In genomic region chr21:35050348-35051286, GRCh38 we compare ENCODE assay signal across 8 cellular contexts. TPM values are rescaled to one million over a fixed set of nuclear protein-coding genes. Genes with fewer than 3 reads are reported as not detected.
DNase-seq lines count a peak whose midpoint lies in the region; ATAC-seq lines count a peak whose summit lies in the region.

No MANE protein-coding gene starts in this region.

- peak overlapping the region; percentile 95 to 100 (median 99) for H3K27ac Mint-ChIP-seq in immature natural killer cell

- H3K27me3 Mint-ChIP-seq in immature natural killer cell (ENCODE audit: low read depth in 3 of 3), result peaks cover 28 to 50% (median 48%) of the 10 kb centered on the region in 3 donors

- H3K27me3 ChIP-seq in ACC112 (ENCODE audit: insufficient read depth, low read length), result no peaks in the 10 kb centered on the region

- peak overlapping the region; percentile 76 for H3K27ac ChIP-seq in ACC112 (ENCODE audit: low read depth, low read length)

- H3K4me3 ChIP-seq in ACC112 (ENCODE audit: low read depth, low read length), result no peak overlapping the region

- H3K4me1 ChIP-seq in ACC112 (ENCODE audit: control insufficient read depth, insufficient read depth, low read length, unreplicated experiment), result peaks cover 47% of the 10 kb centered on the region

- peaks cover 0 to 6% (median 2%) of the 10 kb centered on the region in 6 donors for H3K9me3 Mint-ChIP-seq in immature natural killer cell

- no peaks in the 10 kb centered on the region for H3K79me2 ChIP-seq in ACC112 (ENCODE audit: control insufficient read depth, insufficient read depth, low read length, unreplicated experiment)

- H2AFZ ChIP-seq in ACC112 (ENCODE audit: low read length, unreplicated experiment), result peak overlapping the region; percentile 28

- H3K4me1 Mint-ChIP-seq in immature natural killer cell, result peaks cover 61 to 70% of the 10 kb centered on the region in 2 donors

- peaks cover 0 to 13% (median 4%) of the 10 kb centered on the region in 3 donors for H3K36me3 Mint-ChIP-seq in immature natural killer cell

- ATAC-seq in GM18868 (IDR thresholded peaks at IDR 0.05; ENCODE audit: unreplicated experiment) (peak; percentile 26), HG03442 (IDR thresholded peaks at IDR 0.05; ENCODE audit: unreplicated experiment) (no peak), esophagus mucosa (no peak), HG03159 (IDR thresholded peaks at IDR 0.05; ENCODE audit: unreplicated experiment) (no peak)

- H3K36me3 ChIP-seq in ACC112 (ENCODE audit: insufficient read depth, low read length), result no peaks in the 10 kb centered on the region

- peak; percentile 71 for DNase-seq in RPMI8226
- peak; percentile 45 to 48 (median 48) for DNase-seq in immature natural killer cell
- DNase-seq in kidney glomerular epithelial cell (lab: John Stamatoyannopoulos, UW), result no peak

- peak overlapping the region; percentile 92 to 99 (median 96) for H3K4me3 Mint-ChIP-seq in immature natural killer cell

RNA-seq across cellular contexts. Expression of gene RUNX1, which starts 1.5 kb away (rescaled TPM):
- 10 to 100 TPM in 2 of 3 donors, 1 to 10 TPM in 1; 6.2 to 25.2 (median 10.6) TPM for polyA plus RNA-seq in immature natural killer cell
- total RNA-seq in esophagus mucosa, result 18.3 TPM
